ENCODE assay signal across 1 cellular context in genomic region chr4:2339458-2340271, GRCh38.
TF ChIP-seq lines count a peak whose summit lies in the region.

No MANE protein-coding gene starts in this region.

TF ChIP-seq in H1, 55 proteins besides CTCF, POLR2A, EP300 and RAD21:
- no peak for TF ChIP-seq EZH2 (IDR thresholded peaks at IDR 0.05; ENCODE audit: low read depth, low read length, severe bottlenecking)
- TF ChIP-seq MAX (IDR thresholded peaks at IDR 0.05): peak; percentile 26; the same call in 1 of the 2 replicates
